Comparison of ENCODE assay signal across 1 cellular context in genomic region chr5:172757394-172758010, GRCh38.
TF ChIP-seq lines count a peak whose summit lies in the region.

No MANE protein-coding gene starts in this region.

TF ChIP-seq in H1, 55 proteins besides CTCF, POLR2A, EP300 and RAD21 (continued from another document):
- TF ChIP-seq SUZ12 (IDR thresholded peaks at IDR 0.05; ENCODE audit: low read length) = no peak
- TF ChIP-seq, protein P1, sequence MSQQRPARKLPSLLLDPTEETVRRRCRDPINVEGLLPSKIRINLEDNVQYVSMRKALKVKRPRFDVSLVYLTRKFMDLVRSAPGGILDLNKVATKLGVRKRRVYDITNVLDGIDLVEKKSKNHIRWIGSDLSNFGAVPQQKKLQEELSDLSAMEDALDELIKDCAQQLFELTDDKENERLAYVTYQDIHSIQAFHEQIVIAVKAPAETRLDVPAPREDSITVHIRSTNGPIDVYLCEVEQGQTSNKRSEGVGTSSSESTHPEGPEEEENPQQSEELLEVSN (IDR thresholded peaks at IDR 0.05) = peak; percentile 62; the same call in 1 of the 2 replicates
